ENCODE assay signal across 9 cellular contexts in the genomic region with DNA sequence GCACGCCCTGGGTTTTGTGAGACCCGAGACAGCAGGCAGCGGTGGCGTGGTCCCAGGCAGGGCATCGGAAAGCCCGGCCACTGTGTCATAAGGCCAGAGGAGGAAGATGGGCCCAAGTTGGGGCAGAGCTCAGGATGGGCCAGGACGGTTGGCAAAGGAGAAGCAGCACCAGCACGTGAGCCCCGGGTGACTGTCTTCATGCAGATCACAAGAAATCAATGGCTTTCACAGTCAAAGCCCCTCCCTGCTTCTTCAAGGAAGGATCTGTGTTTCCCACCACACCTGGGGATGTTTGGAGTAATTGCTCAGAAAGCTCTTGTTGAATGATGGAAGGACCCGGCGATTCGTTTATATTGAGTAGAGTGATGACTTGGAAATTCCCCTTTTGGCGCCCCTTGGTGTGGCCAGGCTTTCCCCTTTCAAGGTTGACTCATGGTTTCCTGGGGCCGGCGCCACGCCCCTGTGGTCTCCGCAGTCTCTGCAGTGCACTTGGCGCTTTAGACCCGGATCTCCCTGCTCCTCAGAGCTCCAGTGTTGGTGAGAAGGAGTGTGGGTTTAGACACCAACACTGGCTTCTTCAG. TPM values are rescaled to one million over a fixed set of nuclear protein-coding genes. Genes with fewer than 3 reads are reported as not detected.
DNase-seq lines count a peak whose midpoint lies in the region; ATAC-seq, FAIRE-seq and TF ChIP-seq lines count a peak whose summit lies in the region.
"Had no signal": no experiment of that assay in that cellular context is flagged by ENCODE, and none has a peak within 500 bp of the region (broad histone marks: within the 10 kb centered on the region; RNA-seq: fewer than 3 reads in every experiment).

No MANE protein-coding gene starts in this region.

- H3K36me3 Mint-ChIP-seq in astrocyte (ENCODE audit: low read depth, unreplicated experiment) (no peaks in the 10 kb centered on the region), WTC11 (no peaks in the 10 kb centered on the region), endothelial cell (ENCODE audit: low read depth, unreplicated experiment) (no peaks in the 10 kb centered on the region)

- no peaks in the 10 kb centered on the region for H3K27me3 Mint-ChIP-seq in astrocyte (ENCODE audit: low read depth, unreplicated experiment)
- H3K27me3 Mint-ChIP-seq in WTC11 (ENCODE audit: low read depth): no peaks in the 10 kb centered on the region
- H3K27me3 Mint-ChIP-seq in endothelial cell (ENCODE audit: unreplicated experiment): no peaks in the 10 kb centered on the region

- H3K9ac ChIP-seq in astrocyte (ENCODE audit: low read length): no peak overlapping the region

- no peaks in the 10 kb centered on the region for H3K79me2 ChIP-seq in astrocyte (ENCODE audit: insufficient read depth, low read length)

- peak overlapping the region; percentile 43 for H3K4me2 ChIP-seq in astrocyte (ENCODE audit: low read length)

- no peaks in the 10 kb centered on the region for H4K20me1 ChIP-seq in astrocyte (ENCODE audit: insufficient read depth, low read length)

- H3K9me3 ChIP-seq in astrocyte (ENCODE audit: insufficient read depth, low read depth, low read length): no peaks in the 10 kb centered on the region

- no peak overlapping the region for H3K27ac ChIP-seq in astrocyte (ENCODE audit: low read depth, low read length)

- no peak for FAIRE-seq in astrocyte (lab: Jason Lieb, UNC)

- H3K27ac Mint-ChIP-seq in astrocyte (ENCODE audit: unreplicated experiment) (no peak overlapping the region), WTC11 (no peak overlapping the region), endothelial cell (ENCODE audit: unreplicated experiment) (no peak overlapping the region)

- peaks cover 8% of the 10 kb centered on the region for H3K4me1 Mint-ChIP-seq in astrocyte (ENCODE audit: low read depth, unreplicated experiment)
- no peaks in the 10 kb centered on the region for H3K4me1 Mint-ChIP-seq in WTC11
- no peaks in the 10 kb centered on the region for H3K4me1 Mint-ChIP-seq in endothelial cell (ENCODE audit: unreplicated experiment)

- peak in 4 of 5 experiments; percentile 36 to 75 (median 60) for DNase-seq in T-helper 2 cell
- DNase-seq in astrocyte (ENCODE audit: low read depth): peak; percentile 55
- DNase-seq in stimulated activated CD4-positive, alpha-beta T cell treated with anti-CD3 and anti-CD28 coated beads, TNF-alpha, amount 100 ng/mL, for 24 hours (ENCODE audit: low read depth in 3 of 3): peak; percentile 29 to 79 (median 31)
- DNase-seq in WTC11 (ENCODE audit: low spot score): no peak
- DNase-seq in endothelial cell (ENCODE audit: low spot score): no peak

- CTCF ChIA-PET in WTC11 (lab: Charles Lee): interaction anchor here (0.6 kb wide), 1 partner anchor 33 kb away, joined by 5 read pairs; no protein-coding TSS in a partner anchor

- H3K4me1 ChIP-seq in astrocyte (ENCODE audit: insufficient read depth, low read length): peaks cover 25% of the 10 kb centered on the region

- ATAC-seq in GM18868 (IDR thresholded peaks at IDR 0.05; ENCODE audit: unreplicated experiment): peak; percentile 94
- ATAC-seq in HG02970 (IDR thresholded peaks at IDR 0.05; ENCODE audit: low FRiP score, unreplicated experiment): peak; percentile 74
- no peak for ATAC-seq in GM19328 (IDR thresholded peaks at IDR 0.05; ENCODE audit: unreplicated experiment)
- no peak for ATAC-seq in WTC11
- ATAC-seq: Panc1 had no signal

- POLR2A ChIA-PET in WTC11 (lab: Charles Lee): no interaction called here

- H2AFZ ChIP-seq in astrocyte (ENCODE audit: low read depth, low read length): no peak overlapping the region

- TF ChIP-seq CTCF in astrocyte (IDR thresholded peaks at IDR 0.05; ENCODE audit: insufficient read depth, low read depth, low read length) (no peak), WTC11 (IDR thresholded peaks at IDR 0.05) (no peak), endothelial cell (IDR thresholded peaks at IDR 0.05; ENCODE audit: unreplicated experiment) (no peak)

- H3K4me3 ChIP-seq in astrocyte (ENCODE audit: insufficient read depth, low read depth, low read length): no peak overlapping the region

- H3K4me3 Mint-ChIP-seq in astrocyte (ENCODE audit: unreplicated experiment): no peak overlapping the region
- no peak overlapping the region for H3K4me3 Mint-ChIP-seq in WTC11
- no peak overlapping the region for H3K4me3 Mint-ChIP-seq in endothelial cell (ENCODE audit: unreplicated experiment)

- no peaks in the 10 kb centered on the region for H3K36me3 ChIP-seq in astrocyte (ENCODE audit: insufficient read depth, low read length)

- H3K27me3 ChIP-seq in astrocyte (ENCODE audit: insufficient read depth, low read length): no peaks in the 10 kb centered on the region

- H3K9me3 Mint-ChIP-seq in astrocyte (ENCODE audit: unreplicated experiment) (no peaks in the 10 kb centered on the region), WTC11 (no peaks in the 10 kb centered on the region), endothelial cell (ENCODE audit: unreplicated experiment) (no peaks in the 10 kb centered on the region)

TF ChIP-seq in WTC11, 78 proteins besides CTCF, POLR2A, EP300 and RAD21:
- TF ChIP-seq, protein P1, sequence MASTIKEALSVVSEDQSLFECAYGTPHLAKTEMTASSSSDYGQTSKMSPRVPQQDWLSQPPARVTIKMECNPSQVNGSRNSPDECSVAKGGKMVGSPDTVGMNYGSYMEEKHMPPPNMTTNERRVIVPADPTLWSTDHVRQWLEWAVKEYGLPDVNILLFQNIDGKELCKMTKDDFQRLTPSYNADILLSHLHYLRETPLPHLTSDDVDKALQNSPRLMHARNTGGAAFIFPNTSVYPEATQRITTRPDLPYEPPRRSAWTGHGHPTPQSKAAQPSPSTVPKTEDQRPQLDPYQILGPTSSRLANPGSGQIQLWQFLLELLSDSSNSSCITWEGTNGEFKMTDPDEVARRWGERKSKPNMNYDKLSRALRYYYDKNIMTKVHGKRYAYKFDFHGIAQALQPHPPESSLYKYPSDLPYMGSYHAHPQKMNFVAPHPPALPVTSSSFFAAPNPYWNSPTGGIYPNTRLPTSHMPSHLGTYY (CRISPR knock-in tag; IDR thresholded peaks at IDR 0.05): no peak
TF ChIP-seq in WTC11: peak in this region for 0.

RNA-seq across cellular contexts. Expression of a gene that starts 52.1 kb away (rescaled TPM):
- total RNA-seq in astrocyte (4.7 and 5.7 TPM in 2 replicates), WTC11 (2021) (0.18 TPM in 1 of 3 replicates, not detected in the others), endothelial cell (ENCODE audit: unreplicated experiment) (0.82 TPM)

Comparison
In these comparisons a context has a peak if more than half of its experiments do, and no peak if none do; other contexts are left out.
1. ATAC-seq: peak in GM18868 (single experiment) and HG02970 (single experiment); none in GM19328 (single experiment) and WTC11 (single experiment).
2. DNase-seq: peak in T-helper 2 cell (4 of 5), astrocyte (single experiment) and stimulated activated CD4-positive, alpha-beta T cell treated with anti-CD3 and anti-CD28 coated beads, TNF-alpha, amount 100 ng/mL, for 24 hours (3 of 3); none in WTC11 (single experiment) and endothelial cell (single experiment).